Comparison of ENCODE assay signal across 13 cellular contexts in the genomic region with DNA sequence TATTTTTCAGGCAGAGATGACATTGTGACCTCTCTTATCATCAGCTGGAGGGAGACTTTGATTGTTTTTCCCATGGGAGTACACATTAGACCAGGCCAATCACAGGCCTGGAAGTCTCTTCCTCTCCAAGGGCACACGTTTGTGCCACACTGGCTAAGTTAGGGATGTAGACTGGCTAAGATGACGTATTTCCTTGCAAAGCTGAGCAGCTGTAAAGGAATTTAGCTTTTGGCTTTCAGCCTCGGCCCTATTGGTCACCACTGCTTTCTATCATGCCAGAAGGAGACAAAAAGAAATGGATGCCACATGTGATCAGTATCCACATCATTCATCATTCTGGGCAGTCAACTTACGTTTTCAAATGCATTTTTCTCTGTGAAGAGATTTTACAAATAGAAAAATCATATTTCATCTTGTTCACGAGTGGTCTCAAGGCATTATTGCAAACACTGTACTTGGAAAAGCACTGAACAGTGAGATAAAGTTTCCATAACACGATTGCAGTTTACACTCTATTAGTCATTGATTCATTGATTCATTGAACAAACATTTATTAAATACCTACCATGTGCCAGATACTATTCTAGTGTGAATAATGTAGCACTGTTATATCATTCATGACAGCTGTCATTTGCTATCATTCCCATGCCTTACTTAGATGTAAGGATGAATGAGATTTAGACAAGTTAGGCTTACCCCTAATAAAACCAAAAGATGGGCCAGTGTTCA. TPM values are rescaled to one million over a fixed set of nuclear protein-coding genes. Genes with fewer than 3 reads are reported as not detected.
DNase-seq lines count a peak whose midpoint lies in the region; ATAC-seq and TF ChIP-seq lines count a peak whose summit lies in the region.
"Had no signal": no experiment of that assay in that cellular context is flagged by ENCODE, and none has a peak within 500 bp of the region (broad histone marks: within the 10 kb centered on the region; RNA-seq: fewer than 3 reads in every experiment).

No MANE protein-coding gene starts in this region.

- CTCF ChIA-PET in AG04449 (lab: Yijun Ruan, JAX), result interaction anchor here (0.6 to 2.0 kb wide), 3 partner anchors 14 to 27 kb away, joined by 3 to 7 read pairs (median 3); partner anchors contain the start of gene RNF7
- CTCF ChIA-PET in IMR-90 (lab: Yijun Ruan, JAX), result no interaction called here

- intact Hi-C loops in IMR-90 (cut with micrococcal nuclease), result no loop called here

- H3K9me3 ChIP-seq in IMR-90 (ENCODE audit: control insufficient read depth, insufficient read depth, low read length), result no peaks in the 10 kb centered on the region
- no peaks in the 10 kb centered on the region for H3K9me3 ChIP-seq in mesenchymal stem cell (ENCODE audit: control insufficient read depth, low read length)

- peak overlapping the region; percentile 76 for H2AFZ ChIP-seq in IMR-90 (replicated peaks; ENCODE audit: low read length, poor library complexity)
- H2AFZ ChIP-seq in mesenchymal stem cell (ENCODE audit: low read depth, low read length), result no peak overlapping the region

- H3K4me2 ChIP-seq in IMR-90 (ENCODE audit: low read depth, low read length) (no peak overlapping the region; the same call in 1 of the 2 replicates), mesenchymal stem cell (ENCODE audit: low read length, poor library complexity, severe bottlenecking) (no peak overlapping the region)

- WGBS in IMR-90 (ENCODE audit: extremely low coverage in 2 of 2, insufficient read length in 1 of 2), 2 experiments, result no CpG with 5 or more reads among the region's 6 CpGs
- WGBS in mesenchymal stem cell, result 56% methylated on average over 5 of the region's 6 CpGs

- DNase-seq in AG04449 (ENCODE audit: low read depth, low spot score) (peak; percentile 77), IMR-90 (peak; percentile 94), coronary artery (ENCODE audit: low spot score) (no peak), mesenchymal stem cell (peak; percentile 41), GOT3 (lab: John Stamatoyannopoulos, UW) (no peak), NAMALWA (ENCODE audit: low spot score) (no peak)
- DNase-seq in stimulated activated naive CD4-positive, alpha-beta T cell treated with Interleukin-2 at 50 U/mL for 16 hours (lab: John Stamatoyannopoulos, UW), result no peak
- DNase-seq: activated T-cell treated with anti-CD3 and anti-CD28 coated beads, Interleukin-2, amount 50 U/mL, for 24 hours; heart left ventricle; NCI-H1417; NCI-H82 had no signal

- H3K4ac ChIP-seq in IMR-90 (ENCODE audit: low read depth, low read length) (peak overlapping the region; percentile 82), mesenchymal stem cell (ENCODE audit: low read depth in 1 of 2, low read length in 2 of 2) (no peak overlapping the region)

- peaks cover 14% of the 10 kb centered on the region for H3K9me1 ChIP-seq in IMR-90 (ENCODE audit: insufficient read depth, low read length)

- H3K27me3 ChIP-seq in IMR-90 (ENCODE audit: control insufficient read depth, insufficient read depth, low read length), result no peaks in the 10 kb centered on the region
- H3K27me3 ChIP-seq in mesenchymal stem cell (ENCODE audit: control insufficient read depth in 1 of 2, insufficient read depth in 1 of 2, low read length in 2 of 2), result no peaks in the 10 kb centered on the region
- H3K27me3 ChIP-seq: heart left ventricle had no signal

- 0 out of 2 replicates have a peak overlapping the region, but pooled peaks have one; percentile 45 for H2AK5ac ChIP-seq in IMR-90 (ENCODE audit: low read depth, low read length)
- no peak overlapping the region for H2AK5ac ChIP-seq in mesenchymal stem cell (ENCODE audit: low read length, severe bottlenecking)

- H4K91ac ChIP-seq in IMR-90 (ENCODE audit: insufficient read depth, low read depth, low read length) (peak overlapping the region; percentile 61), mesenchymal stem cell (ENCODE audit: low read length) (no peak overlapping the region)

- H3K18ac ChIP-seq in IMR-90 (ENCODE audit: low read depth, low read length) (peak overlapping the region; percentile 85), mesenchymal stem cell (ENCODE audit: low read depth in 1 of 2, low read length in 2 of 2) (no peak overlapping the region)

- H2BK12ac ChIP-seq in mesenchymal stem cell (ENCODE audit: low read length in 2 of 2), result no peak overlapping the region

- H3K23ac ChIP-seq in IMR-90 (ENCODE audit: low read depth, low read length) (peak overlapping the region; percentile 53; the same call in 1 of the 2 replicates), mesenchymal stem cell (ENCODE audit: low read length in 2 of 2) (no peak overlapping the region)

- H2BK120ac ChIP-seq in IMR-90 (ENCODE audit: low read depth, low read length), result peak overlapping the region; percentile 85
- no peak overlapping the region for H2BK120ac ChIP-seq in mesenchymal stem cell (ENCODE audit: low read depth, low read length)

- H4K8ac ChIP-seq in IMR-90 (ENCODE audit: low read depth in 2 of 2, low read length in 2 of 2) (peak overlapping the region; percentile 56 to 91), mesenchymal stem cell (ENCODE audit: low read length) (no peak overlapping the region)

- H3K36me3 ChIP-seq in IMR-90 (ENCODE audit: control insufficient read depth, insufficient read depth, low read length), result no peaks in the 10 kb centered on the region
- no peaks in the 10 kb centered on the region for H3K36me3 ChIP-seq in mesenchymal stem cell (ENCODE audit: control insufficient read depth in 1 of 2, insufficient read depth in 2 of 2, low read depth in 1 of 2, low read length in 2 of 2)
- H3K36me3 ChIP-seq: heart left ventricle had no signal

- no TSS peak for BruUV-seq in IMR-90 (replicated peaks; lab: Mats Ljungman, UMichigan)

- in situ Hi-C loops in IMR-90 (cut with MboI; ENCODE audit: low sequenced_read_pairs), result no loop called here

- peak overlapping the region; percentile 32; the same call in 1 of the 2 replicates for H3K56ac ChIP-seq in IMR-90 (ENCODE audit: extremely low read depth, insufficient read depth, low read length)

- peak overlapping the region; percentile 8 for H2AK9ac ChIP-seq in IMR-90 (replicated peaks; ENCODE audit: low read depth, low read length, poor library complexity)

- H4K5ac ChIP-seq in IMR-90 (ENCODE audit: low read depth, low read length), result peak overlapping the region; percentile 97

- H2BK5ac ChIP-seq in IMR-90 (ENCODE audit: low read depth, low read length, poor library complexity, severe bottlenecking) (peak overlapping the region; percentile 73), mesenchymal stem cell (ENCODE audit: low read depth, low read length, poor library complexity, severe bottlenecking) (no peak overlapping the region)

- POLR2A ChIA-PET in AG04449 (lab: Yijun Ruan, JAX), result no interaction called here
- POLR2A ChIA-PET in IMR-90 (lab: Charles Lee; ENCODE audit: unreplicated experiment), result interaction anchor here (1.0 kb wide), 1 partner anchor 12 kb away, joined by 3 read pairs; no protein-coding TSS in a partner anchor

- peak overlapping the region; percentile 67 for H2BK20ac ChIP-seq in IMR-90 (ENCODE audit: low read depth, low read length)

- H3K4me1 ChIP-seq in IMR-90 (ENCODE audit: control insufficient read depth, insufficient read depth, low read length), result peaks cover 14% of the 10 kb centered on the region
- H3K4me1 ChIP-seq in mesenchymal stem cell (ENCODE audit: control insufficient read depth, insufficient read depth, low read depth, low read length), result peaks cover 2% of the 10 kb centered on the region

- H3K4me3 ChIP-seq in AG04449 (ENCODE audit: low read depth, low read length) (no peak overlapping the region), IMR-90 (ENCODE audit: insufficient read depth, low read depth, low read length) (no peak overlapping the region), coronary artery (no peak overlapping the region), mesenchymal stem cell (ENCODE audit: insufficient read depth in 1 of 2, low read depth in 1 of 2, low read length in 2 of 2) (peak overlapping the region in 1 of 2 experiments; percentile 3)
- H3K4me3 ChIP-seq: heart left ventricle had no signal

- ATAC-seq in IMR-90 (ENCODE audit: low read depth) (peak; percentile 85), GM19455 (IDR thresholded peaks at IDR 0.05; ENCODE audit: unreplicated experiment) (no peak)

- no peak for TF ChIP-seq RAD21 in IMR-90 (IDR thresholded peaks at IDR 0.05; ENCODE audit: low read length)

- no peaks in the 10 kb centered on the region for H4K20me1 ChIP-seq in IMR-90 (ENCODE audit: insufficient read depth, low read length)

- dilution Hi-C loops in IMR-90 (cut with HindIII; ENCODE audit: low sequenced_read_pairs, unreplicated experiment), result no loop called here

- H2BK15ac ChIP-seq in IMR-90 (ENCODE audit: low read depth, low read length) (peak overlapping the region; percentile 35; the same call in 2 of the 3 replicates), mesenchymal stem cell (ENCODE audit: low read depth, poor library complexity, severe bottlenecking) (peak overlapping the region; percentile 12)

- H3K14ac ChIP-seq in IMR-90 (replicated peaks; ENCODE audit: low read depth, low read length) (peak overlapping the region; percentile 83), mesenchymal stem cell (ENCODE audit: low read length in 2 of 2) (no peak overlapping the region)

- TF ChIP-seq POLR2A in IMR-90 (IDR thresholded peaks at IDR 0.05; ENCODE audit: low read depth, low read length), result no peak

- TF ChIP-seq CTCF in AG04449 (IDR thresholded peaks at IDR 0.05; ENCODE audit: insufficient read depth, low read length, missing control alignments), result no peak
- TF ChIP-seq CTCF in IMR-90 (conservative IDR thresholded peaks at IDR 0.05; ENCODE audit: low read depth, low read length), result no peak
- no peak for TF ChIP-seq CTCF in coronary artery (IDR thresholded peaks at IDR 0.05)

- no peak overlapping the region for H3K9ac ChIP-seq in IMR-90 (ENCODE audit: low read depth, low read length)
- H3K9ac ChIP-seq in mesenchymal stem cell (ENCODE audit: low read length), result peak overlapping the region; percentile 42

- peaks cover 0 to 3% of the 10 kb centered on the region in 2 experiments; a peak in 2 of 4 replicates for H3K79me1 ChIP-seq in IMR-90 (ENCODE audit: low read depth in 1 of 2, low read length in 2 of 2)
- H3K79me1 ChIP-seq in mesenchymal stem cell (replicated peaks; ENCODE audit: low read length, poor library complexity, severe bottlenecking), result no peaks in the 10 kb centered on the region

- H3K27ac ChIP-seq in IMR-90 (ENCODE audit: insufficient read depth, low read length) (peak overlapping the region; percentile 42; the same call in 1 of the 2 replicates), coronary artery (peak overlapping the region; percentile 21 to 69), mesenchymal stem cell (ENCODE audit: low read length, poor library complexity, severe bottlenecking) (no peak overlapping the region)

RNA-seq across cellular contexts. Expression of gene RNF7, which starts 27.0 kb away (rescaled TPM):
- 111 and 149 TPM in 2 replicates for total RNA-seq in IMR-90 (2012; rRNA removed)
- polyA plus RNA-seq in IMR-90 (2012; rRNA removed), result 70.5 and 98.7 TPM in 2 replicates
- polyA plus RNA-seq in IMR-90 (2012; cell fraction: cytosol; rRNA removed), result 119 and 155 TPM in 2 replicates
- 33.0 and 66.1 TPM in 2 replicates for polyA plus RNA-seq in IMR-90 (2012; cell fraction: nucleus; rRNA removed; ENCODE audit: low replicate concordance)
- polyA plus RNA-seq in mesenchymal stem cell (2013, experiment 1 of 2), result 196 TPM
- 206 TPM for polyA plus RNA-seq in mesenchymal stem cell (2013, experiment 2 of 2)

RNA-seq across cellular contexts. Expression of gene GRK7, which starts 52.2 kb away (rescaled TPM):
- not detected in 2 replicates for total RNA-seq in IMR-90 (2012; rRNA removed)
- polyA plus RNA-seq in IMR-90 (2012; rRNA removed), result not detected in 2 replicates
- not detected in 2 replicates for polyA plus RNA-seq in IMR-90 (2012; cell fraction: cytosol; rRNA removed)
- 0.01 TPM in 1 of 2 replicates, not detected in the other for polyA plus RNA-seq in IMR-90 (2012; cell fraction: nucleus; rRNA removed; ENCODE audit: low replicate concordance)
- polyA plus RNA-seq in mesenchymal stem cell (2013, experiment 1 of 2), result not detected
- not detected for polyA plus RNA-seq in mesenchymal stem cell (2013, experiment 2 of 2)
- total RNA-seq: SK-MEL-5 had no signal

Comparison
In these comparisons a context has a peak if more than half of its experiments do, and no peak if none do; other contexts are left out.
1. DNase-seq: peak in AG04449 (single experiment), IMR-90 (single experiment) and mesenchymal stem cell (single experiment); none in coronary artery (single experiment), GOT3 (single experiment), stimulated activated naive CD4-positive, alpha-beta T cell treated with Interleukin-2 at 50 U/mL for 16 hours (single experiment) and NAMALWA (single experiment).